1 cellular context compared by ENCODE assay signal in the genomic region with DNA sequence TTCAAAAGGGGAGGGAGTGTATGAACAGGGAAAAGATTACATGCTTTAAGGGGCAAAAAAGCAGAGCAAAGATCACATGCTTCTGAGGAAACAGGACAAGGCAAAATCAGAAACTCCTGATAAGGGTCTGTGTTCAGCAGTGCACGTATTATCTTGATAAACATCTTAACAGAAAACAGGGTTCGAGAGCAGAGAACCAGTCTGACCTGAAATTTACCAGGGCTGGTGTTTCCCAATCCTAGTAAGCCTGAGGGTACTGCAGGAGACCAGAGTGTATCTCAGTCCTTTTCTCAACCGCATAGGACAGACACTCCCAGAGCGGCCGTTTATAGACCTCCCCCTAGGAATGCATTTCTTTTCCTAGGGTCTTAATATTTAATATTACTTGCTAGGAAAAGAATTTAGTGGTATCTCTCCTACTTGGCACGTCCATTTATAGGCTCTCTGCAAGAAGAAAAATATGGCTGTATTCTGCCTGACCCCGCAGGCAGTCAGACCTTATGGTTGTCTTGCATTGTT.
TF ChIP-seq lines count a peak whose summit lies in the region.

No MANE protein-coding gene starts in this region.

TF ChIP-seq in K562, 482 proteins besides CTCF, POLR2A, EP300 and RAD21 (continued from another document):
- TF ChIP-seq CBX3 (IDR thresholded peaks at IDR 0.05; ENCODE audit: borderline replicate concordance in 1 of 2, low read length in 2 of 2): peak in 1 of 2 experiments; percentile 66; a peak in 1 of 3 replicates
TF ChIP-seq in K562: peak in this region for 3; not testable (repeated sequence) for 479.
